ENCODE assay signal across 11 cellular contexts in genomic region chr9:76297721-76298239, GRCh38.
DNase-seq lines count a peak whose midpoint lies in the region; ATAC-seq and TF ChIP-seq lines count a peak whose summit lies in the region.
"Had no signal": no experiment of that assay in that cellular context is flagged by ENCODE, and none has a peak within 500 bp of the region (broad histone marks: within the 10 kb centered on the region; RNA-seq: fewer than 3 reads in every experiment).

No MANE protein-coding gene starts in this region.

- H3K36me3 ChIP-seq in osteoblast (ENCODE audit: insufficient read depth, low read length) (no peaks in the 10 kb centered on the region), A673 (ENCODE audit: insufficient read depth, low read length, poor library complexity, severe bottlenecking) (no peaks in the 10 kb centered on the region)

- H3K27me3 ChIP-seq in osteoblast (ENCODE audit: insufficient read depth, low read length) (peaks cover 9% of the 10 kb centered on the region), A673 (replicated peaks; ENCODE audit: insufficient read depth, low read depth, low read length, poor library complexity) (peaks cover 24% of the 10 kb centered on the region)

- H3K4me3 ChIP-seq in osteoblast (ENCODE audit: insufficient read depth, low read length) (peak overlapping the region; percentile 58), A673 (ENCODE audit: low read depth, low read length, poor library complexity, severe bottlenecking) (no peak overlapping the region)

- H3K36me3 Mint-ChIP-seq in activated naive CD4-positive, alpha-beta T cell treated with anti-CD3 and anti-CD28 coated beads, Interleukin-2, amount 50 U/mL, for 72 hours: no peaks in the 10 kb centered on the region

- no TSS peak for BruUV-seq in A673 (replicated peaks; lab: Mats Ljungman, UMichigan)

- H3K4me2 ChIP-seq in osteoblast (ENCODE audit: insufficient read depth, low read length): peak overlapping the region; percentile 75

- intact Hi-C loops in A673 (cut with micrococcal nuclease; ENCODE audit: unreplicated experiment): no loop called here

- no peak for ATAC-seq in activated naive CD4-positive, alpha-beta T cell treated with anti-CD3 and anti-CD28 coated beads, Interleukin-2, amount 50 U/mL, for 72 hours

- H3K4me1 ChIP-seq in osteoblast (ENCODE audit: insufficient read depth, low read length): peaks cover 5% of the 10 kb centered on the region
- no peaks in the 10 kb centered on the region for H3K4me1 ChIP-seq in A673 (ENCODE audit: insufficient read depth, low read length, poor library complexity, severe bottlenecking)

- no peak overlapping the region for H3K27ac ChIP-seq in osteoblast (ENCODE audit: low read depth, low read length)
- H3K27ac ChIP-seq in A673 (ENCODE audit: low read depth, low read length, poor library complexity, severe bottlenecking): no peak overlapping the region
- H3K27ac ChIP-seq: C4-2B had no signal

- no peaks in the 10 kb centered on the region for H3K79me2 ChIP-seq in osteoblast (ENCODE audit: insufficient read depth, low read length)

- POLR2A ChIA-PET in A673 (lab: Charles Lee; ENCODE audit: low non-redundant PET): no interaction called here

- H3K27ac Mint-ChIP-seq in activated naive CD4-positive, alpha-beta T cell treated with anti-CD3 and anti-CD28 coated beads, Interleukin-2, amount 50 U/mL, for 72 hours: no peak overlapping the region

- CTCF ChIA-PET in A673 (lab: Charles Lee): no interaction called here

- no peaks in the 10 kb centered on the region for H4K20me1 ChIP-seq in osteoblast (ENCODE audit: insufficient read depth, low read length)

- no peak for TF ChIP-seq CTCF in osteoblast (IDR thresholded peaks at IDR 0.05; ENCODE audit: extremely low read depth, low read depth, low read length)
- TF ChIP-seq CTCF in A673 (conservative IDR thresholded peaks at IDR 0.05; ENCODE audit: low read depth, low read length): no peak

- DNase-seq in AG08396 (ENCODE audit: low spot score): peak; percentile 25
- peak; percentile 20 to 28 for DNase-seq in NOMO-1 (lab: John Stamatoyannopoulos, UW; ENCODE audit: unreplicated experiment in 2 of 2)
- peak; percentile 70 for DNase-seq in fibroblast of peridontal ligament (ENCODE audit: extremely low read depth)
- DNase-seq in osteoblast (ENCODE audit: insufficient read length, low spot score, missing footprints): peak; percentile 74
- no peak for DNase-seq in NCI-H748 (lab: John Stamatoyannopoulos, UW; ENCODE audit: unreplicated experiment)
- DNase-seq in GDM1 (lab: John Stamatoyannopoulos, UW): no peak
- no peak for DNase-seq in activated naive CD4-positive, alpha-beta T cell treated with anti-CD3 and anti-CD28 coated beads, Interleukin-2, amount 50 U/mL, for 72 hours (ENCODE audit: low spot score in 2 of 2)
- DNase-seq in A673 (ENCODE audit: low spot score): no peak
- DNase-seq: NCI-H1048; stimulated activated CD8-positive, alpha-beta memory T cell treated with anti-CD3 and anti-CD28 coated beads, Interleukin-4, amount 100 ng/mL, for 48 hours had no signal

- peak overlapping the region; percentile 90 for H2AFZ ChIP-seq in osteoblast (ENCODE audit: low read length)

- H3K9me3 ChIP-seq in osteoblast (ENCODE audit: low read depth, low read length) (no peaks in the 10 kb centered on the region), A673 (ENCODE audit: low read depth, low read length, poor library complexity, severe bottlenecking) (no peaks in the 10 kb centered on the region)

- no peaks in the 10 kb centered on the region for H3K9me3 Mint-ChIP-seq in activated naive CD4-positive, alpha-beta T cell treated with anti-CD3 and anti-CD28 coated beads, Interleukin-2, amount 50 U/mL, for 72 hours

Comparison
In these comparisons a context has a peak if more than half of its experiments do, and no peak if none do; other contexts are left out.
1. DNase-seq: peak in AG08396 (single experiment), NOMO-1 (2 of 2), fibroblast of peridontal ligament (single experiment) and osteoblast (single experiment); none in NCI-H748 (single experiment), GDM1 (single experiment), activated naive CD4-positive, alpha-beta T cell treated with anti-CD3 and anti-CD28 coated beads, Interleukin-2, amount 50 U/mL, for 72 hours (0 of 2) and A673 (single experiment).